Comparison of ENCODE assay signal across 17 cellular contexts in genomic region chr4:183185018-183185417, GRCh38.
DNase-seq lines count a peak whose midpoint lies in the region; ATAC-seq and TF ChIP-seq lines count a peak whose summit lies in the region.
"Had no signal": no experiment of that assay in that cellular context is flagged by ENCODE, and none has a peak within 500 bp of the region (broad histone marks: within the 10 kb centered on the region; RNA-seq: fewer than 3 reads in every experiment).

No MANE protein-coding gene starts in this region.

- H3K9me3 Mint-ChIP-seq in glutamatergic neuron (ENCODE audit: unreplicated experiment) = peaks cover 9% of the 10 kb centered on the region
- H3K9me3 Mint-ChIP-seq: nephron had no signal

- no peak overlapping the region for H3K27ac Mint-ChIP-seq in glutamatergic neuron (ENCODE audit: unreplicated experiment)
- H3K27ac Mint-ChIP-seq: nephron had no signal

- H3K4me1 ChIP-seq in gastrocnemius medialis = no peaks in the 10 kb centered on the region
- H3K4me1 ChIP-seq: BLaER1 had no signal

- no peaks in the 10 kb centered on the region for H3K36me3 ChIP-seq in gastrocnemius medialis
- H3K36me3 ChIP-seq: BLaER1, left lung had no signal

- no peaks in the 10 kb centered on the region for H3K27me3 Mint-ChIP-seq in glutamatergic neuron (ENCODE audit: unreplicated experiment)

- no peak overlapping the region for H3K27ac ChIP-seq in gastrocnemius medialis
- H3K27ac ChIP-seq: BLaER1, left lung had no signal

- TF ChIP-seq CTCF in glutamatergic neuron (IDR thresholded peaks at IDR 0.05; ENCODE audit: partially characterized antibody, unreplicated experiment) (no peak), gastrocnemius medialis (IDR thresholded peaks at IDR 0.05 in 4 of 5, conservative IDR thresholded peaks at IDR 0.05 in 1 of 5) (no peak)

- DNase-seq in A172 (ENCODE audit: low spot score) (peak; percentile 49), COLO668 (lab: John Stamatoyannopoulos, UW; ENCODE audit: unreplicated experiment) (no peak), glutamatergic neuron (no peak), gastrocnemius medialis (no peak), NCI-H187 (lab: John Stamatoyannopoulos, UW) (no peak)
- DNase-seq in activated T-helper 9 cell treated with anti-CD3 and anti-CD28 coated beads, Interleukin-2, amount 50 U/mL, for 16 hours (ENCODE audit: low read depth) = peak; percentile 0
- DNase-seq: effector CD4-positive, alpha-beta T cell; head of caudate nucleus; left lung; MV-4-11; NCI-H524 treated with DMSO at 0.1 percent for 48 hours; stimulated activated CD8-positive, alpha-beta memory T cell treated with anti-CD3 and anti-CD28 coated beads, Interleukin-4, amount 100 ng/mL, for 48 hours had no signal

- peaks cover 6% of the 10 kb centered on the region for H3K4me1 Mint-ChIP-seq in glutamatergic neuron (ENCODE audit: low read depth, unreplicated experiment)

- peak; percentile 83 for ATAC-seq in GM18868 (IDR thresholded peaks at IDR 0.05; ENCODE audit: unreplicated experiment)
- ATAC-seq in HG03457 (IDR thresholded peaks at IDR 0.05; ENCODE audit: unreplicated experiment) = peak; percentile 75
- no peak for ATAC-seq in gastrocnemius medialis
- ATAC-seq: left lung had no signal

- no peak for TF ChIP-seq POLR2A in gastrocnemius medialis (IDR thresholded peaks at IDR 0.05)

- intact Hi-C loops in gastrocnemius medialis (cut with DNase I; ENCODE audit: low total_unique reads) = no loop called here

- H3K9me3 ChIP-seq in gastrocnemius medialis = no peaks in the 10 kb centered on the region
- H3K9me3 ChIP-seq: left lung had no signal

- H3K4me3 Mint-ChIP-seq in glutamatergic neuron (ENCODE audit: unreplicated experiment) = no peak overlapping the region
- H3K4me3 Mint-ChIP-seq: nephron had no signal

- H3K36me3 Mint-ChIP-seq in glutamatergic neuron (ENCODE audit: unreplicated experiment) = no peaks in the 10 kb centered on the region

- H3K4me3 ChIP-seq in gastrocnemius medialis = no peak overlapping the region
- H3K4me3 ChIP-seq: BLaER1, left lung, smooth muscle cell had no signal

- in situ Hi-C loops in gastrocnemius medialis (cut with MboI; ENCODE audit: low sequenced_read_pairs in 4 of 4) = no loop called here

- no peaks in the 10 kb centered on the region for H3K27me3 ChIP-seq in gastrocnemius medialis
- H3K27me3 ChIP-seq: BLaER1, left lung had no signal

Comparison
In these comparisons a context has a peak if more than half of its experiments do, and no peak if none do; other contexts are left out.
1. DNase-seq: peak in A172 (single experiment) and activated T-helper 9 cell treated with anti-CD3 and anti-CD28 coated beads, Interleukin-2, amount 50 U/mL, for 16 hours (single experiment); none in COLO668 (single experiment), glutamatergic neuron (single experiment), gastrocnemius medialis (0 of 2) and NCI-H187 (0 of 2).
2. ATAC-seq: peak in GM18868 (single experiment) and HG03457 (single experiment); none in gastrocnemius medialis (0 of 2).